Comparison of ENCODE assay signal across 8 cellular contexts in genomic region chr4:15703439-15703838, GRCh38. TPM values are rescaled to one million over a fixed set of nuclear protein-coding genes. Genes with fewer than 3 reads are reported as not detected.
DNase-seq lines count a peak whose midpoint lies in the region; ATAC-seq and TF ChIP-seq lines count a peak whose summit lies in the region.

No MANE protein-coding gene starts in this region.

- H3K4me3 ChIP-seq in BJ (ENCODE audit: low read depth, low read length), result peak overlapping the region; percentile 41
- H3K4me3 ChIP-seq in esophagus squamous epithelium, result peak overlapping the region; percentile 26 to 73 (median 47)
- H3K4me3 ChIP-seq in psoas muscle, result peak overlapping the region; percentile 63

- no peaks in the 10 kb centered on the region for H3K9me3 Mint-ChIP-seq in T-cell

- no peaks in the 10 kb centered on the region for H3K36me3 Mint-ChIP-seq in T-cell

- peak overlapping the region; percentile 53 to 69 (median 57) for H3K27ac ChIP-seq in esophagus squamous epithelium
- H3K27ac ChIP-seq in psoas muscle, result no peak overlapping the region
- no peak overlapping the region for H3K27ac ChIP-seq in foreskin keratinocyte

- peaks cover 9 to 17% (median 15%) of the 10 kb centered on the region in 3 donors for H3K4me1 Mint-ChIP-seq in T-cell

- peaks cover 9 to 51% (median 15%) of the 10 kb centered on the region in 3 donors for H3K4me1 ChIP-seq in esophagus squamous epithelium
- peaks cover 7% of the 10 kb centered on the region for H3K4me1 ChIP-seq in psoas muscle
- H3K4me1 ChIP-seq in foreskin keratinocyte, result peaks cover 7% of the 10 kb centered on the region

- CTCF ChIA-PET in BJ (lab: Yijun Ruan, JAX) (no interaction called here), T-cell (lab: Charles Lee) (no interaction called here)

- peak in 3 of 4 experiments; percentile 11 to 14 (median 14) for ATAC-seq in T-cell (replicated peaks in 1 of 4)
- ATAC-seq in psoas muscle, result peak in 1 of 4 donors; percentile 16
- ATAC-seq in foreskin keratinocyte, result no peak

- H3K9me3 ChIP-seq in esophagus squamous epithelium, result no peaks in the 10 kb centered on the region
- no peaks in the 10 kb centered on the region for H3K9me3 ChIP-seq in psoas muscle

- H3K27ac Mint-ChIP-seq in T-cell, result no peak overlapping the region

- TF ChIP-seq POLR2A in esophagus squamous epithelium (IDR thresholded peaks at IDR 0.05), result no peak

- DNase-seq in BJ (ENCODE audit: low read depth) (no peak), T-cell (no peak), esophagus squamous epithelium (lab: John Stamatoyannopoulos, UW) (no peak), psoas muscle (no peak), foreskin keratinocyte (no peak), DMS53 treated with DMSO at 0.1 percent for 48 hours (lab: John Stamatoyannopoulos, UW; ENCODE audit: unreplicated experiment) (no peak), NOMO-1 treated with DMSO at 0.1 percent for 48 hours (lab: John Stamatoyannopoulos, UW; ENCODE audit: unreplicated experiment) (no peak)
- no peak for DNase-seq in stimulated activated naive CD4-positive, alpha-beta T cell treated with Interleukin-2 at 50 U/mL for 16 hours (lab: John Stamatoyannopoulos, UW)

- peak overlapping the region; percentile 78 to 88 (median 81) for H3K4me3 Mint-ChIP-seq in T-cell

- POLR2A ChIA-PET in BJ (lab: Charles Lee) (no interaction called here), T-cell (lab: Charles Lee) (no interaction called here)

- 90 to 92% methylated on average over 11 of the region's 11 CpGs for WGBS in esophagus squamous epithelium, 2 donors
- whole genome bisulfite sequencing in psoas muscle, 3 donors, result 76 to 84% (median 77%) methylated on average over 11 of the region's 11 CpGs

- no peak for TF ChIP-seq CTCF in BJ (IDR thresholded peaks at IDR 0.05; ENCODE audit: insufficient read depth, low read depth, low read length)
- no peak for TF ChIP-seq CTCF in esophagus squamous epithelium (IDR thresholded peaks at IDR 0.05)
- TF ChIP-seq CTCF in psoas muscle (IDR thresholded peaks at IDR 0.05), result no peak
- TF ChIP-seq CTCF in foreskin keratinocyte (conservative IDR thresholded peaks at IDR 0.05), result no peak

- H3K27me3 ChIP-seq in BJ (ENCODE audit: control insufficient read depth, insufficient read depth, low read length) (no peaks in the 10 kb centered on the region), esophagus squamous epithelium (no peaks in the 10 kb centered on the region), psoas muscle (ENCODE audit: insufficient read depth in 3 of 3, low read length in 2 of 3) (peaks cover 0 to 10% (median 0%) of the 10 kb centered on the region in 3 donors), foreskin keratinocyte (no peaks in the 10 kb centered on the region)

- intact Hi-C loops in esophagus squamous epithelium (cut with DNase I), result no loop called here
- intact Hi-C loops in psoas muscle (cut with DNase I), result no loop called here

- peaks cover 9 to 14% of the 10 kb centered on the region in 2 donors for H3K27me3 Mint-ChIP-seq in T-cell

- H3K36me3 ChIP-seq in BJ (ENCODE audit: control insufficient read depth, insufficient read depth, low read length), result no peaks in the 10 kb centered on the region
- H3K36me3 ChIP-seq in esophagus squamous epithelium, result no peaks in the 10 kb centered on the region
- H3K36me3 ChIP-seq in psoas muscle (ENCODE audit: insufficient read depth in 1 of 2, low read depth in 1 of 2), result no peaks in the 10 kb centered on the region

RNA-seq across cellular contexts. Expression of gene BST1, which starts 0.6 kb away (rescaled TPM):
- 38.5 and 39.1 TPM in 2 replicates for polyA plus RNA-seq in BJ (2011; rRNA removed)
- polyA minus RNA-seq in BJ (2011; rRNA and poly(A)+ RNA removed), result 3.3 and 5.8 TPM in 2 replicates
- total RNA-seq in T-cell, result under 1 TPM in 4 of 5 donors, not detected in 1; 0.28 to 0.55 (median 0.46) TPM
- 1 to 10 TPM in 3 of 4 donors, under 1 TPM in 1; 0.97 to 7.4 (median 3.6) TPM for total RNA-seq in esophagus squamous epithelium
- 1 to 10 TPM; 1.2 to 2.1 (median 1.3) TPM for total RNA-seq in psoas muscle
- 1 to 10 TPM in 2 of 3 donors, under 1 TPM in 1; 0.98 to 1.5 (median 1.5) TPM for polyA plus RNA-seq in psoas muscle
- 3.2 and 4.4 TPM in 2 replicates for total RNA-seq in foreskin keratinocyte
- polyA plus RNA-seq in foreskin keratinocyte, result 3.4 and 4.3 TPM in 2 replicates

RNA-seq across cellular contexts. Expression of gene FAM200B, which starts 21.8 kb away (rescaled TPM):
- polyA plus RNA-seq in BJ (2011; rRNA removed), result 19.5 and 29.0 TPM in 2 replicates
- 2.6 and 3.9 TPM in 2 replicates for polyA minus RNA-seq in BJ (2011; rRNA and poly(A)+ RNA removed)
- 10 to 100 TPM; 19.1 to 29.4 (median 20.7) TPM for total RNA-seq in T-cell
- total RNA-seq in esophagus squamous epithelium, result 10 to 100 TPM; 17.1 to 39.6 (median 31.4) TPM
- 10 to 100 TPM; 16.3 to 22.7 (median 19.7) TPM for total RNA-seq in psoas muscle
- 10 to 100 TPM; 19.6 to 44.2 (median 23.4) TPM for polyA plus RNA-seq in psoas muscle
- 34.8 and 35.2 TPM in 2 replicates for total RNA-seq in foreskin keratinocyte
- 32.8 and 38.3 TPM in 2 replicates for polyA plus RNA-seq in foreskin keratinocyte

RNA-seq across cellular contexts. Expression of gene FBXL5, which starts 48.3 kb away (rescaled TPM):
- polyA plus RNA-seq in BJ (2011; rRNA removed) (20.5 and 43.8 TPM in 2 replicates), psoas muscle (10 to 100 TPM; 46.1 to 68.5 (median 49.1) TPM), foreskin keratinocyte (25.5 and 31.2 TPM in 2 replicates)
- polyA minus RNA-seq in BJ (2011; rRNA and poly(A)+ RNA removed), result 35.1 and 38.2 TPM in 2 replicates
- total RNA-seq in T-cell (10 to 100 TPM; 40.2 to 64.6 (median 45.0) TPM), esophagus squamous epithelium (100 to 1,000 TPM in 1 of 4 donors, 10 to 100 TPM in 3; 39.2 to 119 (median 72.3) TPM), psoas muscle (10 to 100 TPM; 53.9 to 91.2 (median 67.9) TPM), foreskin keratinocyte (58.4 and 59.8 TPM in 2 replicates)

Comparison
In these comparisons a context has a peak if more than half of its experiments do, and no peak if none do; other contexts are left out.
1. H3K27ac ChIP-seq: peak in esophagus squamous epithelium (4 of 4); none in psoas muscle (single experiment) and foreskin keratinocyte (single experiment).
2. Peak in every context shown above with its lines, with median percentiles within 50 percentile points of each other: H3K4me3 ChIP-seq.